In genomic region chr6:161676566-161676965, GRCh38 we compare ENCODE assay signal across 2 cellular contexts.
TF ChIP-seq lines count a peak whose summit lies in the region.

No MANE protein-coding gene starts in this region.

TF ChIP-seq in GM12878, 131 proteins besides CTCF, POLR2A, EP300 and RAD21:
- TF ChIP-seq PBX3 (IDR thresholded peaks at IDR 0.05; ENCODE audit: insufficient replicate concordance, low read depth, low read length) (peak; percentile 34), ASH2L (IDR thresholded peaks at IDR 0.05; ENCODE audit: borderline replicate concordance, low read depth) (no peak), PKNOX1 (IDR thresholded peaks at IDR 0.05) (peak; percentile 67)

TF ChIP-seq in GM23338, 12 proteins besides CTCF, POLR2A, EP300 and RAD21:
- TF ChIP-seq ZNF462 (CRISPR knock-in tag; IDR thresholded peaks at IDR 0.05) (no peak), POLR2AphosphoS5 (IDR thresholded peaks at IDR 0.05; ENCODE audit: low read depth) (no peak), ZNF331 (CRISPR knock-in tag; IDR thresholded peaks at IDR 0.05; ENCODE audit: low read depth) (no peak), NANOG (IDR thresholded peaks at IDR 0.05; ENCODE audit: borderline replicate concordance) (no peak), EZH2phosphoT487 (IDR thresholded peaks at IDR 0.05; ENCODE audit: unreplicated experiment) (no peak), ETS1 (IDR thresholded peaks at IDR 0.05) (no peak), ZNF114 (CRISPR knock-in tag; IDR thresholded peaks at IDR 0.05) (no peak), JUNB (IDR thresholded peaks at IDR 0.05; ENCODE audit: unreplicated experiment) (no peak), EZH2 (IDR thresholded peaks at IDR 0.05; ENCODE audit: low read depth, unreplicated experiment) (no peak), STAT1 (IDR thresholded peaks at IDR 0.05; ENCODE audit: unreplicated experiment) (no peak), CREB1 (CRISPR knock-in tag; IDR thresholded peaks at IDR 0.05; ENCODE audit: low read depth) (no peak), REST (IDR thresholded peaks at IDR 0.05; ENCODE audit: unreplicated experiment) (no peak)
